In genomic region chr4:113878718-113879117, GRCh38 we compare ENCODE assay signal across 8 cellular contexts.
DNase-seq lines count a peak whose midpoint lies in the region; ATAC-seq and TF ChIP-seq lines count a peak whose summit lies in the region.

No MANE protein-coding gene starts in this region.

- H3K27me3 ChIP-seq in kidney epithelial cell (ENCODE audit: control insufficient read depth, insufficient read depth, low read length): no peaks in the 10 kb centered on the region
- H3K27me3 ChIP-seq in effector memory CD4-positive, alpha-beta T cell (replicated peaks; ENCODE audit: control insufficient read depth, insufficient read depth, low read length, poor library complexity, severe bottlenecking): no peaks in the 10 kb centered on the region

- CTCF ChIA-PET in WTC11 (lab: Charles Lee): interaction anchor here (1.0 kb wide), 1 partner anchor 331 kb away, joined by 3 read pairs; no protein-coding TSS in a partner anchor

- no peaks in the 10 kb centered on the region for H3K9me3 ChIP-seq in effector memory CD4-positive, alpha-beta T cell (ENCODE audit: control insufficient read depth, low read length)

- H3K27me3 Mint-ChIP-seq in HFFc6 (ENCODE audit: insufficient read depth) (no peaks in the 10 kb centered on the region), WTC11 (ENCODE audit: low read depth) (no peaks in the 10 kb centered on the region)

- H3K9me3 Mint-ChIP-seq in HFFc6: no peaks in the 10 kb centered on the region
- no peaks in the 10 kb centered on the region for H3K9me3 Mint-ChIP-seq in WTC11

- H3K27ac Mint-ChIP-seq in HFFc6 (no peak overlapping the region), WTC11 (no peak overlapping the region)

- H3K36me3 ChIP-seq in kidney epithelial cell (ENCODE audit: control insufficient read depth, insufficient read depth, low read length): no peaks in the 10 kb centered on the region
- no peaks in the 10 kb centered on the region for H3K36me3 ChIP-seq in effector memory CD4-positive, alpha-beta T cell (ENCODE audit: control insufficient read depth, insufficient read depth, low read length)

- H3K36me3 Mint-ChIP-seq in HFFc6 (ENCODE audit: low read depth) (no peaks in the 10 kb centered on the region), WTC11 (no peaks in the 10 kb centered on the region)

- H3K4me3 Mint-ChIP-seq in HFFc6 (no peak overlapping the region), WTC11 (no peak overlapping the region)

- ATAC-seq in WTC11 (peak; percentile 98), HG02571 (IDR thresholded peaks at IDR 0.05; ENCODE audit: unreplicated experiment) (no peak)

- H3K4me1 ChIP-seq in effector memory CD4-positive, alpha-beta T cell (ENCODE audit: control insufficient read depth, insufficient read depth, low read length, poor library complexity, severe bottlenecking): no peaks in the 10 kb centered on the region

- peak; percentile 81 for DNase-seq in Caki2 (ENCODE audit: low read depth)
- no peak for DNase-seq in HFFc6
- DNase-seq in WTC11 (ENCODE audit: low spot score): peak; percentile 71
- peak; percentile 90 for DNase-seq in kidney epithelial cell (ENCODE audit: low read depth)
- DNase-seq in effector memory CD4-positive, alpha-beta T cell: no peak
- DNase-seq in activated gamma-delta T cell treated with Interleukin-2 at 50 U/mL for 16 hours: no peak
- no peak for DNase-seq in hypothalamus (lab: John Stamatoyannopoulos, UW)

- H3K4me3 ChIP-seq in kidney epithelial cell (ENCODE audit: low read depth, low read length): no peak overlapping the region
- no peak overlapping the region for H3K4me3 ChIP-seq in effector memory CD4-positive, alpha-beta T cell (ENCODE audit: insufficient read depth, low read depth, low read length, poor library complexity, severe bottlenecking)

- TF ChIP-seq CTCF in HFFc6 (IDR thresholded peaks at IDR 0.05): peak; percentile 58
- TF ChIP-seq CTCF in WTC11 (IDR thresholded peaks at IDR 0.05): peak; percentile 31
- TF ChIP-seq CTCF in kidney epithelial cell (IDR thresholded peaks at IDR 0.05; ENCODE audit: insufficient read depth, low read length, poor library complexity, severe bottlenecking): peak; percentile 44

- in situ Hi-C loops in Caki2 (cut with HindIII; ENCODE audit: low pct_unique_long_range_greater_than_20kb, low sequenced_read_pairs): no loop called here

- peaks cover 44% of the 10 kb centered on the region for H3K4me1 Mint-ChIP-seq in HFFc6 (ENCODE audit: low read depth)
- H3K4me1 Mint-ChIP-seq in WTC11: peaks cover 36% of the 10 kb centered on the region

- POLR2A ChIA-PET in WTC11 (lab: Charles Lee): no interaction called here

- H3K27ac ChIP-seq in effector memory CD4-positive, alpha-beta T cell (ENCODE audit: insufficient read depth, low read length, poor library complexity, severe bottlenecking): no peak overlapping the region

TF ChIP-seq in WTC11, 78 proteins besides CTCF, POLR2A, EP300 and RAD21:
- TF ChIP-seq OVOL2 (CRISPR knock-in tag; IDR thresholded peaks at IDR 0.05; ENCODE audit: borderline replicate concordance) (no peak), ZNF263 (CRISPR knock-in tag; IDR thresholded peaks at IDR 0.05; ENCODE audit: low read depth) (no peak)

Comparison
In these comparisons a context has a peak if more than half of its experiments do, and no peak if none do; other contexts are left out.
1. DNase-seq: peak in Caki2 (single experiment), WTC11 (single experiment) and kidney epithelial cell (single experiment); none in HFFc6 (single experiment), effector memory CD4-positive, alpha-beta T cell (0 of 3), activated gamma-delta T cell treated with Interleukin-2 at 50 U/mL for 16 hours (single experiment) and hypothalamus (0 of 51).
2. Peak in every context shown above with its lines, with median percentiles within 50 percentile points of each other: CTCF ChIP-seq.